In the genomic region with DNA sequence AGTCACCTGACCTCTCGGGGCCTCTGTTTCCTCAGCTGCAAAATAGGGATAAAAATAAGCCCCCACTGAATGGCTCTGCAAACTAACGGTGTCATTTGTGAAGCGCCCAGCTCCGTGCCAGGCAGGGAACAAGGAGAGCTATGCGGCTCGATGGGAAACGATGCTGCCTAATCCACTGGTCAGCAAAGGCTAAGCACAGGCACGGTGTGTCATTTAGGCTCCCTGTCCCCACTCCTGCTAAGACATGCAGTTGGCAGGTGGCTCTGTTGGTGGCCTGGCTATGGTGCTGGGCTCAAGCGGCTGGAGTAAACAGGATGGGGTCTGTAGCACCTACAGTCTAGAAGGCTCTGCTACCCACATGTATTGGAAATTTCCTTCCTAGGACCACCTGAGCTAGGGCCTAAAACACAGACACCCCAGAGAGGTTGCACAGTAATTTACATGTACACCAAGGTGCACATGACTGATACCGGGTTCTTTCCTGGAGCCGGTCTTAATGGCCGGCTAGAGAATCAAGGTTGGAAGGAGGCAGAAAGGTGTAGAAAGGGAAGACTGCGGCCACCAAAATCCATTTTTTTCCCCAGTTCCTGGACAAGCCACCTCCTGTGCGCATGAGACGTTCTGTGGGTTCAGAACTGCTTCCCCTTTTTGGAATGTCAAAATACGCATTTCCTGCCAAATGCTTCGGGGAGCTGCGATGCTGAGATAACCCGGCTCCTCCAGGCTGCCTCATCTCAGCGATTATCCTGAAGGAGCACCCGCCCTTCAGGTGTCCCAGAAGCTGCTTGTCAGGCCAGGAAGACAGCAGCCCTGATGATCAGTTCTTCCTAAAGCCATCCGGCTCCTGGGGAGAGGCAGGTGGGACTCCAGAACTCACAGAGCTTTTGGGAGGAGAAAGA, we compare ENCODE assay signal across 8 cellular contexts. TPM values are rescaled to one million over a fixed set of nuclear protein-coding genes. Genes with fewer than 3 reads are reported as not detected.
A peak's percentile ranks its signal among the peaks of the same experiment; 100 is the strongest.
DNase-seq lines count a peak whose midpoint lies in the region; ATAC-seq and TF ChIP-seq lines count a peak whose summit lies in the region.

No MANE protein-coding gene starts in this region.

- H3K36me3 Mint-ChIP-seq in activated T-cell treated with anti-CD3 and anti-CD28 coated beads, Interleukin-2, amount 50 U/mL, for 4 hours (ENCODE audit: insufficient read depth): no peaks in the 10 kb centered on the region

- CTCF ChIA-PET in PC-9 (lab: Charles Lee): no interaction called here

- no peaks in the 10 kb centered on the region for H3K9me2 ChIP-seq in PC-9 (ENCODE audit: insufficient read depth)
- H3K9me2 ChIP-seq in MM.1S (replicated peaks; ENCODE audit: insufficient read depth, low read length): no peaks in the 10 kb centered on the region

- H3K9me3 ChIP-seq in mucosa of rectum (ENCODE audit: control insufficient read depth in 2 of 2, low read length in 2 of 2): no peaks in the 10 kb centered on the region
- H3K9me3 ChIP-seq in PC-9 (ENCODE audit: insufficient read depth, low read depth): no peaks in the 10 kb centered on the region
- H3K9me3 ChIP-seq in MM.1S (replicated peaks; ENCODE audit: insufficient read depth, low read length): no peaks in the 10 kb centered on the region

- DNase-seq in AG20443 (ENCODE audit: low spot score): peak; percentile 7
- DNase-seq in H7: peak; percentile 27
- no peak for DNase-seq in activated T-cell treated with anti-CD3 and anti-CD28 coated beads, Interleukin-2, amount 50 U/mL, for 4 hours
- DNase-seq in effector CD8-positive, alpha-beta T cell (lab: John Stamatoyannopoulos, UW): no peak
- no peak for DNase-seq in PC-9
- no peak for DNase-seq in T-helper 9 cell
- DNase-seq in MM.1S: no peak

- no peak for ATAC-seq in activated T-cell treated with anti-CD3 and anti-CD28 coated beads, Interleukin-2, amount 50 U/mL, for 4 hours

- peaks cover 16% of the 10 kb centered on the region for H3K4me1 Mint-ChIP-seq in activated T-cell treated with anti-CD3 and anti-CD28 coated beads, Interleukin-2, amount 50 U/mL, for 4 hours (ENCODE audit: low read depth)

- peaks cover 5% of the 10 kb centered on the region for H3K27me3 Mint-ChIP-seq in activated T-cell treated with anti-CD3 and anti-CD28 coated beads, Interleukin-2, amount 50 U/mL, for 4 hours (ENCODE audit: low read depth)

- H3K27ac ChIP-seq in mucosa of rectum (ENCODE audit: low read depth in 2 of 2, low read length in 2 of 2) (peak overlapping the region; percentile 54 to 64), PC-9 (no peak overlapping the region), MM.1S (ENCODE audit: low read length) (no peak overlapping the region)

- no TSS peak for BruUV-seq in PC-9 (replicated peaks; lab: Mats Ljungman, UMichigan)

- H3K4me2 ChIP-seq in PC-9 (no peak overlapping the region), MM.1S (ENCODE audit: low read depth, low read length) (no peak overlapping the region)

- H3K4me3 ChIP-seq in H7 (ENCODE audit: insufficient read depth, low read depth, low read length) (no peak overlapping the region), mucosa of rectum (ENCODE audit: low read length in 2 of 2) (peak overlapping the region in 1 of 2 donors; percentile 44), PC-9 (no peak overlapping the region), MM.1S (ENCODE audit: low read length) (no peak overlapping the region)

- H3K27me3 ChIP-seq in H7 (ENCODE audit: control insufficient read depth, insufficient read depth, low read length): no peaks in the 10 kb centered on the region
- peaks cover 0 to 2% of the 10 kb centered on the region in 2 donors for H3K27me3 ChIP-seq in mucosa of rectum (ENCODE audit: control insufficient read depth in 2 of 2, insufficient read depth in 2 of 2, low read length in 2 of 2)
- peaks cover 78% of the 10 kb centered on the region for H3K27me3 ChIP-seq in PC-9 (ENCODE audit: insufficient read depth, low read depth)
- peaks cover 7% of the 10 kb centered on the region; the same call in 1 of the 2 replicates for H3K27me3 ChIP-seq in MM.1S (replicated peaks; ENCODE audit: insufficient read depth, low read length)

- H3F3A ChIP-seq in PC-9 (ENCODE audit: insufficient read depth, low read depth) (no peaks in the 10 kb centered on the region), MM.1S (ENCODE audit: insufficient read depth, low read length) (no peaks in the 10 kb centered on the region)

- POLR2A ChIA-PET in PC-9 (lab: Charles Lee; ENCODE audit: unreplicated experiment): no interaction called here

- intact Hi-C loops in PC-9 (cut with micrococcal nuclease; ENCODE audit: unreplicated experiment): no loop called here

- peak overlapping the region in 1 of 2 donors; percentile 34 for H3K9ac ChIP-seq in mucosa of rectum (ENCODE audit: low read depth in 1 of 2, low read length in 2 of 2)
- no peak overlapping the region for H3K9ac ChIP-seq in MM.1S (ENCODE audit: low read length)

- H3K4me1 ChIP-seq in mucosa of rectum (ENCODE audit: control insufficient read depth in 2 of 2, insufficient read depth in 2 of 2, low read length in 2 of 2) (peaks cover 2 to 3% of the 10 kb centered on the region in 2 donors), PC-9 (replicated peaks; ENCODE audit: insufficient read depth) (0 out of 2 replicates have a peak, but pooled peaks cover 3% of the 10 kb centered on the region), MM.1S (ENCODE audit: low read length) (no peaks in the 10 kb centered on the region)

- no peaks in the 10 kb centered on the region for H3K36me3 ChIP-seq in H7 (replicated peaks; ENCODE audit: control insufficient read depth, insufficient read depth, low read length)
- H3K36me3 ChIP-seq in mucosa of rectum (ENCODE audit: control insufficient read depth in 2 of 2, insufficient read depth in 2 of 2, low read length in 2 of 2): no peaks in the 10 kb centered on the region
- H3K36me3 ChIP-seq in PC-9 (ENCODE audit: low read depth): no peaks in the 10 kb centered on the region
- H3K36me3 ChIP-seq in MM.1S (replicated peaks; ENCODE audit: insufficient read depth, low read length): no peaks in the 10 kb centered on the region

- H4K20me1 ChIP-seq in PC-9 (ENCODE audit: insufficient read depth) (no peaks in the 10 kb centered on the region), MM.1S (ENCODE audit: insufficient read depth, low read length) (no peaks in the 10 kb centered on the region)

- H3K79me2 ChIP-seq in PC-9 (ENCODE audit: low read depth) (no peaks in the 10 kb centered on the region), MM.1S (ENCODE audit: low read length) (no peaks in the 10 kb centered on the region)

- H3K4me3 Mint-ChIP-seq in activated T-cell treated with anti-CD3 and anti-CD28 coated beads, Interleukin-2, amount 50 U/mL, for 4 hours: peak overlapping the region; percentile 16

- H2AFZ ChIP-seq in PC-9 (no peak overlapping the region), MM.1S (ENCODE audit: low read length) (no peak overlapping the region)

- H3K9me3 Mint-ChIP-seq in activated T-cell treated with anti-CD3 and anti-CD28 coated beads, Interleukin-2, amount 50 U/mL, for 4 hours: no peaks in the 10 kb centered on the region

- TF ChIP-seq CTCF in PC-9 (conservative IDR thresholded peaks at IDR 0.05) (no peak), MM.1S (IDR thresholded peaks at IDR 0.05; ENCODE audit: low read length) (no peak)

RNA-seq across cellular contexts. Expression of a gene that starts 1.0 kb away (rescaled TPM):
- total RNA-seq in H7 (2014; rRNA removed; shearing (Covaris generic)): 0.03 and 0.22 TPM in 2 replicates
- total RNA-seq in activated T-cell treated with anti-CD3 and anti-CD28 coated beads, Interleukin-2, amount 50 U/mL, for 4 hours: 1 to 10 TPM; 3.4 to 7.1 (median 3.5) TPM
- total RNA-seq in PC-9 (2021): 0.45 TPM in 1 of 2 replicates, not detected in the other

Comparison
In these comparisons a context has a peak if more than half of its experiments do, and no peak if none do; other contexts are left out.
1. DNase-seq: peak in AG20443 (single experiment) and H7 (single experiment); none in activated T-cell treated with anti-CD3 and anti-CD28 coated beads, Interleukin-2, amount 50 U/mL, for 4 hours (single experiment), effector CD8-positive, alpha-beta T cell (single experiment), PC-9 (0 of 2), T-helper 9 cell (single experiment) and MM.1S (single experiment).
2. H3K27ac ChIP-seq: peak in mucosa of rectum (2 of 2); none in PC-9 (single experiment) and MM.1S (single experiment).